Comparison of ENCODE assay signal across 14 cellular contexts in the genomic region with DNA sequence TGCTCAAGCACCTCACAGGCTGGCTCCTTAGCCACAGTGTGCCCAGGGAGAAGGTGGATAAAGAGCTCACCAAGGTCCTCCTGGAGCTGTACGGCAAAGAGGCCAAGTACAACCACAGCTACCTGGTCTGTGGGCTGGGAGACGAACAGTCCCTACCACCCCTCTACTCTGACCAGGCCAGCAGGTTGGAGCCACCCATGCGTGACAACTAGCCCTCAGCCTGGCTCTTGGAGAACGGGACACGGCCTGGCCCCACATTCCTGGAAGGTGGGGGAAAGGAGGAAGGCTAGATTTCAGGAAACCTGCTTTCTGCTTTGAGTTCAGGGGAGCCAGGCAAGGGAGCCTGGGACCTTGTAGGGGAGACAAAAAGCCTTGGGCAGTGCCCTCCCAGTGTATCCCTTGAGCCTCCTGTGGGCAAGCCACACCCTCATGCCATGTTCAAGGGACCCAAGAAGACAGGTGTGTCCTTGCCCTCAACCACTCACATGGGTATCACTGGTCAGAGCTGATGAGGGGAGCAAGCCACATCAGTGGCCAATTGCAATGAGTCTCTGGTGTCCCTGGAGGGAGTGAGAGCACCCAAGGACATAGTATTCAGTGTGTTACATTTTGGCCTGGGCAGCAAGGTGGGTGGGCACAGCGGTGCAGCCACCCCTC.
"Had no signal": no experiment of that assay in that cellular context is flagged by ENCODE, and none has a peak within 500 bp of the region (broad histone marks: within the 10 kb centered on the region; RNA-seq: fewer than 3 reads in every experiment).

No MANE protein-coding gene starts in this region.

- H3K27ac Mint-ChIP-seq: memory B cell, nephron had no signal

- H3K4me3 Mint-ChIP-seq: memory B cell; nephron; stimulated activated naive CD8-positive, alpha-beta T cell treated with anti-CD3 and anti-CD28 coated beads, Interleukin-15, amount 100 ng/mL, for 72 hours had no signal

- H3K27ac ChIP-seq: gastroesophageal sphincter, ovary, thoracic aorta, vagina had no signal

- H3K4me3 ChIP-seq: gastroesophageal sphincter, ovary, spleen, thoracic aorta, vagina had no signal

- ATAC-seq: gastroesophageal sphincter; left ventricle myocardium superior; sciatic nerve; stimulated activated naive CD8-positive, alpha-beta T cell treated with anti-CD3 and anti-CD28 coated beads, Interleukin-15, amount 100 ng/mL, for 72 hours had no signal

- H3K4me1 Mint-ChIP-seq: stimulated activated naive CD8-positive, alpha-beta T cell treated with anti-CD3 and anti-CD28 coated beads, Interleukin-15, amount 100 ng/mL, for 72 hours had no signal

- H3K36me3 Mint-ChIP-seq: memory B cell had no signal

- H3K27me3 Mint-ChIP-seq: memory B cell; stimulated activated naive CD8-positive, alpha-beta T cell treated with anti-CD3 and anti-CD28 coated beads, Interleukin-15, amount 100 ng/mL, for 72 hours had no signal

- DNase-seq: activated naive CD4-positive, alpha-beta T cell; anterior cingulate cortex; erythroblast; left ventricle myocardium superior; ovary; spleen; stimulated activated naive CD8-positive, alpha-beta T cell treated with anti-CD3 and anti-CD28 coated beads, Interleukin-15, amount 100 ng/mL, for 72 hours; SW 1271 had no signal

- H3K9me3 Mint-ChIP-seq: memory B cell; nephron; stimulated activated naive CD8-positive, alpha-beta T cell treated with anti-CD3 and anti-CD28 coated beads, Interleukin-15, amount 100 ng/mL, for 72 hours had no signal
